26 cellular contexts compared by ENCODE assay signal in genomic region chr22:17817511-17818065, GRCh38.
"Had no signal": no experiment of that assay in that cellular context is flagged by ENCODE, and none has a peak within 500 bp of the region (broad histone marks: within the 10 kb centered on the region; RNA-seq: fewer than 3 reads in every experiment).

No MANE protein-coding gene starts in this region.

- H3K4me1 ChIP-seq: heart right ventricle, left ventricle myocardium inferior, parathyroid adenoma, right atrium auricular region, right lobe of liver, suprapubic skin, tibial artery, upper lobe of right lung had no signal

- H3K9ac ChIP-seq: parathyroid adenoma had no signal

- FAIRE-seq: urothelium cell line had no signal

- H2AFZ ChIP-seq: hepatocyte, parathyroid adenoma had no signal

- H3K9me3 ChIP-seq: heart right ventricle, left ventricle myocardium inferior, mucosa of descending colon, neutrophil, right atrium auricular region, right lobe of liver, suprapubic skin, thoracic aorta, tibial artery, upper lobe of right lung had no signal

- H3K27me3 ChIP-seq: heart right ventricle, hepatocyte, neutrophil, right atrium auricular region, right lobe of liver, suprapubic skin, tibial artery, upper lobe of right lung had no signal

- H3K36me3 ChIP-seq: neutrophil had no signal

- DNase-seq: heart right ventricle; islet precursor cell; left ventricle myocardium inferior; midbrain; mucosa of descending colon; naive thymus-derived CD4-positive, alpha-beta T cell; occipital lobe; right lobe of liver; stimulated activated CD4-positive, alpha-beta T cell treated with anti-CD3 and anti-CD28 coated beads, Interleukin-1b, Interleukin-23, amount 100 ng/mL, for 48 hours; stimulated activated CD4-positive, alpha-beta T cell treated with anti-CD3 and anti-CD28 coated beads, Interleukin-2, amount 100 ng/mL, for 48 hours; stimulated activated CD4-positive, alpha-beta T cell treated with anti-CD3 and anti-CD28 coated beads, Interleukin-4, amount 100 ng/mL, for 4 hours; stimulated activated CD8-positive, alpha-beta memory T cell treated with anti-CD3 and anti-CD28 coated beads, Interleukin-4, amount 100 ng/mL, for 48 hours; stimulated activated naive CD8-positive, alpha-beta T cell treated with anti-CD3 and anti-CD28 coated beads, Interleukin-15, Interleukin-2, amounts not matched to agents 100 U/mL and 50 U/mL, for 24 hours; tibial artery; trophoblast cell; upper lobe of right lung had no signal

- H3K27ac ChIP-seq: heart right ventricle, hepatocyte, left ventricle myocardium inferior, neutrophil, parathyroid adenoma, right atrium auricular region, right lobe of liver, suprapubic skin, thoracic aorta, tibial artery, upper lobe of right lung had no signal

- H3K4me2 ChIP-seq: hepatocyte, smooth muscle cell had no signal

- H3K79me2 ChIP-seq: hepatocyte, parathyroid adenoma had no signal

- H3K4me3 ChIP-seq: heart right ventricle, hepatocyte, left ventricle myocardium inferior, lung, mucosa of descending colon, right atrium auricular region, right lobe of liver, smooth muscle cell, suprapubic skin, thoracic aorta, tibial artery, upper lobe of right lung had no signal

- ATAC-seq: naive thymus-derived CD4-positive, alpha-beta T cell; natural killer cell treated with Interleukin-12 subunit alpha and Interleukin-12 subunit beta and Interleukin-15 and Interleukin-18, amount 100 ng/mL, for 72 hours; stimulated activated naive CD8-positive, alpha-beta T cell treated with anti-CD3 and anti-CD28 coated beads, Interleukin-15, Interleukin-2, amounts not matched to agents 100 U/mL and 50 U/mL, for 24 hours; upper lobe of right lung had no signal
